Comparison of ENCODE assay signal across 24 cellular contexts in the genomic region with DNA sequence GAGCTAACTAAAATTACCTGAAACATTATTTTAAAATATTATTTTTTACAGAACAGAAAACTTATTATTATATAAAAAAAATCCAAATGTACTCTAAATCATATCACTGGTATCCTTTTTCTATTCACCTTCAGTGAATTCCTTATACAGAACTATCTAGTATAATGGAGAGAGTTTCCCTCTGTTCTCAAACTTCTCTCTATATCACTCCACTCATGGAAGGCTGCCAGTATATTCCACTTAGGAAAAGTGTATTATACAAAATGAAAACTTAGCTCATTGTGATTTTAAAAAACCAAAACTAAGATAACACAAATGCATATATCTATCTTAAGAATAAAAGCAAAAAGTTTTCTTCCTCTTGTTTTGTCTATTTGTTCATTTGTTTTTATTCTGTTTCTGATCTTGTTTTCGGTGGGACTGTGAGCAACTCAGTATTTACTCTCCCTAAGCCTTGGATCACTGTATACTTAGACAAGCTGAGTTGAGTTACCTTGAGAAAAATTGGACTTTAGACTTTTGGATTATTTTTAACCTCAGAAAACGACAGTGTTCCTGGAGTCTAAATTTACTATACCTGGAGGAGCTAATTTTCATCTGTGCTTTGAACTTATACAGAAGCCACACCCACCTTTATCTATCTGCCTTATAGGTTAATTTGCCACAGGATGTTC.
"Had no signal": no experiment of that assay in that cellular context is flagged by ENCODE, and none has a peak within 500 bp of the region (broad histone marks: within the 10 kb centered on the region; RNA-seq: fewer than 3 reads in every experiment).

No MANE protein-coding gene starts in this region.

- H3K4me1 Mint-ChIP-seq: endodermal cell, immature natural killer cell, mesothelial cell of epicardium had no signal

- H3K9me3 ChIP-seq: colonic mucosa, esophagus muscularis mucosa, gastroesophageal sphincter, lower lobe of right lung had no signal

- H3K4me3 ChIP-seq: colonic mucosa, esophagus muscularis mucosa, gastroesophageal sphincter, heart left ventricle, left lung, lower lobe of right lung had no signal

- H3K4me1 ChIP-seq: colonic mucosa, esophagus muscularis mucosa, foreskin keratinocyte, gastroesophageal sphincter, heart left ventricle, left lung, lower lobe of right lung had no signal

- H3K27me3 Mint-ChIP-seq: dendritic cell treated with granulocyte-macrophage colony-stimulating factor and Interleukin-4, amounts not matched to agents 40 ng/mL and 50 ng/mL, for 4 days had no signal

- H3K27ac Mint-ChIP-seq: dendritic cell treated with granulocyte-macrophage colony-stimulating factor and Interleukin-4, amounts not matched to agents 40 ng/mL and 50 ng/mL, for 4 days; effector memory CD8-positive, alpha-beta T cell; endodermal cell; immature natural killer cell; mesothelial cell of epicardium had no signal

- H3K36me3 ChIP-seq: colonic mucosa, esophagus muscularis mucosa, gastroesophageal sphincter, heart left ventricle, left lung, lower lobe of right lung had no signal

- H3K4me3 Mint-ChIP-seq: dendritic cell treated with granulocyte-macrophage colony-stimulating factor and Interleukin-4, amounts not matched to agents 40 ng/mL and 50 ng/mL, for 4 days; effector memory CD8-positive, alpha-beta T cell; endodermal cell; immature natural killer cell; mesothelial cell of epicardium had no signal

- ATAC-seq: effector memory CD8-positive, alpha-beta T cell; foreskin keratinocyte; gastroesophageal sphincter; heart left ventricle; left lung; left ventricle myocardium superior; lower lobe of right lung had no signal

- H3K27ac ChIP-seq: colonic mucosa, epithelial cell of prostate, esophagus muscularis mucosa, foreskin keratinocyte, gastroesophageal sphincter, heart left ventricle, left lung, lower lobe of right lung had no signal

- FAIRE-seq: endometrium, frontal cortex, kidney had no signal

- DNase-seq: cerebellar nuclear complex; colonic mucosa; cortex of kidney; effector CD8-positive, alpha-beta T cell; effector memory CD8-positive, alpha-beta T cell; endodermal cell; foreskin keratinocyte; heart left ventricle; hippocampal formation; immature natural killer cell; islet precursor cell; kidney; kidney glomerular epithelial cell; left lung; left ventricle myocardium superior; lower lobe of right lung; mesenchymal stem cell had no signal

- H3K9me3 Mint-ChIP-seq: effector memory CD8-positive, alpha-beta T cell had no signal

- H3K36me3 Mint-ChIP-seq: immature natural killer cell, mesothelial cell of epicardium had no signal

- H3K27me3 ChIP-seq: colonic mucosa, esophagus muscularis mucosa, foreskin keratinocyte, gastroesophageal sphincter, heart left ventricle, left lung had no signal
